ENCODE assay signal across 12 cellular contexts in the genomic region with DNA sequence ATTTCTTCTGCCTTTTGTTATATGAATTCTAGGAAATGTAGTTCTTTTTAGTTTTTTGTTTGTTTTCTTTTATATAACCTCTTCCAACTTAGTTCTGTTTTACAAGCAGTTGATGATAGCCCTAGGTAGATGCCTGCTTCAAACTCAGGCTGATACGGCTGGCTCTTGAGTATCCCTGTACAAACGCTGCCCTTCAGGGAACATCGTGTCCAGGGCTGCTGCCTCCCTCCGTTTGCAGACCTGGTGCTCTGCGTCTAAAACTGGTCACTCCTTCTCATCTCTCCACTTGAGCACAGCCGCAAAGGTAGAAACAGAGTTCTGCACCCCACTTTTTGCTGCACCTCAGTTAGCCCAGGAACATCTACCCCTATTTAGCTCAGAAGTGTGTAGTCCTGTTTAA.
DNase-seq lines count a peak whose midpoint lies in the region; ATAC-seq and TF ChIP-seq lines count a peak whose summit lies in the region.
"Had no signal": no experiment of that assay in that cellular context is flagged by ENCODE, and none has a peak within 500 bp of the region (broad histone marks: within the 10 kb centered on the region; RNA-seq: fewer than 3 reads in every experiment).

No MANE protein-coding gene starts in this region.

- H3K27me3 Mint-ChIP-seq in naive B cell (no peaks in the 10 kb centered on the region), glutamatergic neuron (ENCODE audit: unreplicated experiment) (peaks cover 2% of the 10 kb centered on the region)
- H3K27me3 Mint-ChIP-seq: activated CD4-positive, alpha-beta memory T cell treated with anti-CD3 and anti-CD28 coated beads for 36 hours had no signal

- no peaks in the 10 kb centered on the region for H3K4me1 ChIP-seq in colonic mucosa
- H3K4me1 ChIP-seq in vagina = peaks cover 10% of the 10 kb centered on the region

- H3K4me1 Mint-ChIP-seq in naive B cell = peaks cover 5 to 21% (median 14%) of the 10 kb centered on the region in 3 donors
- H3K4me1 Mint-ChIP-seq in glutamatergic neuron (ENCODE audit: low read depth, unreplicated experiment) = peaks cover 16% of the 10 kb centered on the region

- H3K36me3 Mint-ChIP-seq in naive B cell (no peaks in the 10 kb centered on the region), glutamatergic neuron (ENCODE audit: unreplicated experiment) (peaks cover 6% of the 10 kb centered on the region)
- H3K36me3 Mint-ChIP-seq: activated CD4-positive, alpha-beta memory T cell treated with anti-CD3 and anti-CD28 coated beads for 36 hours had no signal

- DNase-seq in Right ventricle myocardium superior (no peak), left ventricle myocardium superior (no peak), colonic mucosa (no peak), naive B cell (no peak), vagina (ENCODE audit: extremely low spot score in 2 of 2) (no peak), glutamatergic neuron (no peak), NCI-H2171 (lab: John Stamatoyannopoulos, UW) (no peak)
- DNase-seq in stimulated activated CD4-positive, alpha-beta T cell treated with anti-CD3 and anti-CD28 coated beads, Interleukin-2, amount 100 ng/mL, for 48 hours = no peak
- DNase-seq: cortex of kidney, NCI-H1694 treated with DMSO at 0.1 percent for 48 hours had no signal

- ATAC-seq in Right ventricle myocardium superior (ENCODE audit: poor library complexity) (peak; percentile 42), left ventricle myocardium superior (no peak), naive B cell (ENCODE audit: low read depth in 2 of 2) (no peak)

- no peaks in the 10 kb centered on the region for H3K36me3 ChIP-seq in colonic mucosa
- H3K36me3 ChIP-seq in vagina = no peaks in the 10 kb centered on the region

- no peak for TF ChIP-seq CTCF in colonic mucosa (IDR thresholded peaks at IDR 0.05)
- TF ChIP-seq CTCF in vagina (IDR thresholded peaks at IDR 0.05) = no peak
- no peak for TF ChIP-seq CTCF in glutamatergic neuron (IDR thresholded peaks at IDR 0.05; ENCODE audit: partially characterized antibody, unreplicated experiment)

- H3K9me3 ChIP-seq in colonic mucosa (no peaks in the 10 kb centered on the region), vagina (no peaks in the 10 kb centered on the region)

- peaks cover 0 to 3% (median 0%) of the 10 kb centered on the region in 7 donors for H3K9me3 Mint-ChIP-seq in naive B cell
- peaks cover 1% of the 10 kb centered on the region for H3K9me3 Mint-ChIP-seq in glutamatergic neuron (ENCODE audit: unreplicated experiment)
- H3K9me3 Mint-ChIP-seq: activated CD4-positive, alpha-beta memory T cell treated with anti-CD3 and anti-CD28 coated beads for 36 hours; activated naive CD4-positive, alpha-beta T cell treated with anti-CD3 and anti-CD28 coated beads for 36 hours had no signal

- H3K4me3 ChIP-seq in colonic mucosa (no peak overlapping the region), vagina (no peak overlapping the region)

- H3K4me3 Mint-ChIP-seq in naive B cell (peak overlapping the region in 3 of 8 donors; percentile 23 to 81 (median 52)), glutamatergic neuron (ENCODE audit: unreplicated experiment) (no peak overlapping the region)
- H3K4me3 Mint-ChIP-seq: activated CD4-positive, alpha-beta memory T cell treated with anti-CD3 and anti-CD28 coated beads for 36 hours had no signal

- no peak overlapping the region for H3K9ac ChIP-seq in colonic mucosa (ENCODE audit: low read depth in 2 of 2, low read length in 2 of 2)

- intact Hi-C loops in Right ventricle myocardium superior (cut with DNase I) = no loop called here
- intact Hi-C loops in left ventricle myocardium superior (cut with micrococcal nuclease) = no loop called here
- intact Hi-C loops in colonic mucosa (cut with DNase I) = no loop called here
- intact Hi-C loops in vagina (cut with DNase I) = no loop called here

- H3K27me3 ChIP-seq in colonic mucosa = no peaks in the 10 kb centered on the region
- no peaks in the 10 kb centered on the region for H3K27me3 ChIP-seq in vagina

- TF ChIP-seq POLR2A in vagina (IDR thresholded peaks at IDR 0.05) = no peak

- H3K27ac Mint-ChIP-seq in naive B cell (peak overlapping the region in 4 of 6 donors; percentile 34 to 65 (median 43)), glutamatergic neuron (ENCODE audit: unreplicated experiment) (no peak overlapping the region)
- H3K27ac Mint-ChIP-seq: activated CD4-positive, alpha-beta memory T cell treated with anti-CD3 and anti-CD28 coated beads for 36 hours; activated naive CD4-positive, alpha-beta T cell treated with anti-CD3 and anti-CD28 coated beads for 36 hours had no signal

- peak overlapping the region; percentile 42 for H3K27ac ChIP-seq in colonic mucosa
- peak overlapping the region; percentile 54 for H3K27ac ChIP-seq in vagina
